In the genomic region with DNA sequence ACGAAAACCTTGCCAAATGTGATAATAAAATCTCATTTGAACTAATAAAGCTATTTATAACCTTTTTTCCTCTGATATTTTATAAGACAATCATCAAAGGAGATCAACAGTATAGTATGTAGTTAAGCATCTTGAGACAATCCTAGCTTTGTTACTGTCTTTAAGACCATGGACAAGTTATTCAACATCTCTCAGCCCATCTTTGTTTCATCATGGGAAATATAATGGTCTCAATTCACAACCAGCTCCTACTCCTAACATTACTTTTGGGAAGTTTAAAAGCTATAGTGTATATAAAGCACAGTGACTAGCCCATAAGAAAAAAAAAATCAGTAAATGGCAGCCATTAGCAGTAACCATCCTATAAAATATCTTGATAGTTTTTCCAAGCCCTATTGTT, we compare ENCODE assay signal across 28 cellular contexts. TPM values are rescaled to one million over a fixed set of nuclear protein-coding genes. Genes with fewer than 3 reads are reported as not detected.
A peak's percentile ranks its signal among the peaks of the same experiment; 100 is the strongest.
DNase-seq lines count a peak whose midpoint lies in the region; ATAC-seq, FAIRE-seq and TF ChIP-seq lines count a peak whose summit lies in the region.
"Had no signal": no experiment of that assay in that cellular context is flagged by ENCODE, and none has a peak within 500 bp of the region (broad histone marks: within the 10 kb centered on the region; RNA-seq: fewer than 3 reads in every experiment).

No MANE protein-coding gene starts in this region.

- no TSS peak for BruUV-seq in GM12878 (replicated peaks; lab: Mats Ljungman, UMichigan)

- TF ChIP-seq CTCF in OCI-LY3 (IDR thresholded peaks at IDR 0.05; ENCODE audit: low read depth, low read length): no peak
- TF ChIP-seq CTCF in GM12878 (IDR thresholded peaks at IDR 0.05 in 2 of 3, conservative IDR thresholded peaks at IDR 0.05 in 1 of 3; ENCODE audit: control insufficient read depth in 2 of 3, extremely low read depth in 1 of 3, insufficient read depth in 1 of 3, low read depth in 3 of 3, low read length in 3 of 3): no peak

- H3K27me3 ChIP-seq in OCI-LY3 (ENCODE audit: low read depth, low read length) (no peaks in the 10 kb centered on the region), GM12878 (replicated peaks in 1 of 2; ENCODE audit: control insufficient read depth in 2 of 2, insufficient read depth in 2 of 2, low read length in 1 of 2) (no peaks in the 10 kb centered on the region)
- H3K27me3 ChIP-seq: BLaER1 treated with 17β-estradiol and CSF1 and Interleukin-3, amounts not matched to agents 10 nM and 100 nM had no signal

- WGBS in GM12878 (ENCODE audit: insufficient coverage, insufficient replicate concordance, low lambda C conversion rate, missing lambda C conversion rate): 5% methylated on average over 1 of the region's 1 CpG

- H3K36me3 ChIP-seq in OCI-LY3 (replicated peaks; ENCODE audit: low read depth, low read length): no peaks in the 10 kb centered on the region
- no peaks in the 10 kb centered on the region for H3K36me3 ChIP-seq in GM12878 (ENCODE audit: control insufficient read depth in 2 of 2, insufficient read depth in 2 of 2, low read length in 1 of 2)
- H3K36me3 ChIP-seq: BLaER1 treated with 17β-estradiol and CSF1 and Interleukin-3, amounts not matched to agents 10 nM and 100 nM had no signal

- RAD21 ChIA-PET in GM12878 (lab: Charles Lee; ENCODE audit: unreplicated experiment): no interaction called here

- in situ Hi-C loops in GM12878 (cut with MboI): no loop called here

- H3K4me3 ChIP-seq in OCI-LY3 (ENCODE audit: low read length) (no peak overlapping the region), GM12878 (no peak overlapping the region)
- H3K4me3 ChIP-seq: BLaER1 treated with 17β-estradiol and CSF1 and Interleukin-3, amounts not matched to agents 10 nM and 100 nM had no signal

- no peak overlapping the region for H3K27ac ChIP-seq in OCI-LY3 (ENCODE audit: low read length)
- no peak overlapping the region for H3K27ac ChIP-seq in GM12878 (ENCODE audit: control insufficient read depth, insufficient read depth)
- H3K27ac ChIP-seq: 22Rv1; BLaER1 treated with 17β-estradiol and CSF1 and Interleukin-3, amounts not matched to agents 10 nM and 100 nM; C4-2B had no signal

- FAIRE-seq in GM12878 (lab: Jason Lieb, UNC): peak; percentile 7
- FAIRE-seq: A204.1, GM12891, GM19239 had no signal

- no peak for TF ChIP-seq POLR2A in GM12878 (IDR thresholded peaks at IDR 0.05; ENCODE audit: low read depth, low read length)

- H3K4me2 ChIP-seq in OCI-LY3 (ENCODE audit: low read length) (no peak overlapping the region), GM12878 (ENCODE audit: control insufficient read depth, insufficient read depth) (no peak overlapping the region)
- H3K4me2 ChIP-seq: BLaER1 treated with 17β-estradiol and CSF1 and Interleukin-3, amounts not matched to agents 10 nM and 100 nM had no signal

- CTCF ChIA-PET in GM12878 (lab: Yijun Ruan, JAX): interaction anchor here (0.6 to 1.3 kb wide), 3 partner anchors 9 to 116 kb away, joined by 3 read pairs; no protein-coding TSS in a partner anchor

- H3K79me2 ChIP-seq in OCI-LY3 (ENCODE audit: low read length) (no peaks in the 10 kb centered on the region), GM12878 (ENCODE audit: control insufficient read depth, insufficient read depth, low read length) (no peaks in the 10 kb centered on the region)

- ATAC-seq in GM12878: no peak
- ATAC-seq: CD8-positive, alpha-beta T cell had no signal

- SMC1A ChIA-PET in GM12878 (lab: Charles Lee; ENCODE audit: uncharacterized antibody, unreplicated experiment): interaction anchor here (0.8 to 2.3 kb wide), 3 partner anchors 12 to 22 kb away, joined by 3 to 5 read pairs (median 3); no protein-coding TSS in a partner anchor

- H3K9me3 ChIP-seq in OCI-LY3 (ENCODE audit: insufficient read depth, low read length) (no peaks in the 10 kb centered on the region), GM12878 (replicated peaks; ENCODE audit: control insufficient read depth, insufficient read depth, low read length) (no peaks in the 10 kb centered on the region)
- H3K9me3 ChIP-seq: BLaER1 treated with 17β-estradiol and CSF1 and Interleukin-3, amounts not matched to agents 10 nM and 100 nM had no signal

- TF ChIP-seq EP300 in GM12878 (IDR thresholded peaks at IDR 0.05; ENCODE audit: borderline replicate concordance in 1 of 2, control insufficient read depth in 1 of 2, low read depth in 2 of 2, low read length in 2 of 2): no peak

- no peaks in the 10 kb centered on the region for H3K4me1 ChIP-seq in OCI-LY3 (ENCODE audit: low read length)
- H3K4me1 ChIP-seq in GM12878 (ENCODE audit: control insufficient read depth, insufficient read depth, low read length): no peaks in the 10 kb centered on the region
- H3K4me1 ChIP-seq: BLaER1 treated with 17β-estradiol and CSF1 and Interleukin-3, amounts not matched to agents 10 nM and 100 nM had no signal

- H3K9ac ChIP-seq in OCI-LY3 (ENCODE audit: low read length): no peak overlapping the region
- no peak overlapping the region for H3K9ac ChIP-seq in GM12878 (ENCODE audit: control insufficient read depth, insufficient read depth, low read length)
- H3K9ac ChIP-seq: BLaER1 treated with 17β-estradiol and CSF1 and Interleukin-3, amounts not matched to agents 10 nM and 100 nM had no signal

- TF ChIP-seq RAD21 in GM12878 (IDR thresholded peaks at IDR 0.05; ENCODE audit: insufficient read depth, low read depth, low read length): no peak

- H2AFZ ChIP-seq in OCI-LY3 (ENCODE audit: low read depth, low read length) (0 out of 2 replicates have a peak overlapping the region, but pooled peaks have one; percentile 33), GM12878 (ENCODE audit: control insufficient read depth, low read depth, low read length) (no peak overlapping the region)

- intact Hi-C loops in GM12878 (cut with micrococcal nuclease; ENCODE audit: unreplicated experiment): no loop called here

- DNase-seq in COLO829 (ENCODE audit: low spot score): peak; percentile 76
- no peak for DNase-seq in GM12878 (ENCODE audit: low read depth, low spot score)
- peak; percentile 60 for DNase-seq in foreskin melanocyte
- DNase-seq in iPS-NIHi11 (ENCODE audit: low spot score): no peak
- no peak for DNase-seq in activated CD4-positive, alpha-beta T cell treated with anti-CD3 and anti-CD28 coated beads for 4 hours
- no peak for DNase-seq in A172 (ENCODE audit: low spot score)
- DNase-seq: ACHN; CD4-positive, alpha-beta T cell; CD8-positive, alpha-beta T cell; COR-L47; DMS 273 treated with DMSO at 0.1 percent for 48 hours; DMS153; DMS53; DMS79; DND-41; EL; GDM1 had no signal

- POLR2A ChIA-PET in GM12878 (lab: Charles Lee): no interaction called here

- H4K20me1 ChIP-seq in OCI-LY3 (ENCODE audit: insufficient read depth, low read length) (no peaks in the 10 kb centered on the region), GM12878 (ENCODE audit: control insufficient read depth, insufficient read depth) (no peaks in the 10 kb centered on the region)
- H4K20me1 ChIP-seq: BLaER1 treated with 17β-estradiol and CSF1 and Interleukin-3, amounts not matched to agents 10 nM and 100 nM had no signal

TF ChIP-seq in GM12878, 131 proteins besides CTCF, POLR2A, EP300 and RAD21:
- no peak for TF ChIP-seq GABPA (IDR thresholded peaks at IDR 0.05; ENCODE audit: low read depth)
- TF ChIP-seq FOS (IDR thresholded peaks at IDR 0.05; ENCODE audit: borderline replicate concordance, extremely low read depth, insufficient read length): no peak
- TF ChIP-seq SMARCA5 (IDR thresholded peaks at IDR 0.05): no peak
- TF ChIP-seq, protein P1, sequence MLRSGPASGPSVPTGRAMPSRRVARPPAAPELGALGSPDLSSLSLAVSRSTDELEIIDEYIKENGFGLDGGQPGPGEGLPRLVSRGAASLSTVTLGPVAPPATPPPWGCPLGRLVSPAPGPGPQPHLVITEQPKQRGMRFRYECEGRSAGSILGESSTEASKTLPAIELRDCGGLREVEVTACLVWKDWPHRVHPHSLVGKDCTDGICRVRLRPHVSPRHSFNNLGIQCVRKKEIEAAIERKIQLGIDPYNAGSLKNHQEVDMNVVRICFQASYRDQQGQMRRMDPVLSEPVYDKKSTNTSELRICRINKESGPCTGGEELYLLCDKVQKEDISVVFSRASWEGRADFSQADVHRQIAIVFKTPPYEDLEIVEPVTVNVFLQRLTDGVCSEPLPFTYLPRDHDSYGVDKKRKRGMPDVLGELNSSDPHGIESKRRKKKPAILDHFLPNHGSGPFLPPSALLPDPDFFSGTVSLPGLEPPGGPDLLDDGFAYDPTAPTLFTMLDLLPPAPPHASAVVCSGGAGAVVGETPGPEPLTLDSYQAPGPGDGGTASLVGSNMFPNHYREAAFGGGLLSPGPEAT (IDR thresholded peaks at IDR 0.05; ENCODE audit: low read depth): no peak
- no peak for TF ChIP-seq EED (IDR thresholded peaks at IDR 0.05; ENCODE audit: low read depth)

RNA-seq across cellular contexts. Expression of a gene that starts 57.6 kb away (rescaled TPM):
- not detected in 2 replicates for total RNA-seq in GM12878 (2013; cell fraction: nucleolus; rRNA removed)
- total RNA-seq in GM12878 (2014; rRNA removed): 0.85 and 1.9 TPM in 2 replicates
- total RNA-seq in GM12878 (2014; rRNA removed; fragmentation: Illumina TruSeq; extraction: Trizol): 0.55 and 0.89 TPM in 2 replicates
- 0.64 and 1.3 TPM in 2 replicates for total RNA-seq in GM12878 (2021)
- 0.12 TPM for polyA plus RNA-seq in GM12878 (2011; ENCODE audit: low read depth)
- 6.9 and 13.1 TPM in 2 replicates for polyA plus RNA-seq in GM12878 (2011; rRNA removed)
- 2.3 and 2.5 TPM in 2 replicates for polyA plus RNA-seq in GM12878 (2011; cell fraction: cytosol; rRNA removed)
- 2.4 and 4.1 TPM in 2 replicates for polyA plus RNA-seq in GM12878 (2011; cell fraction: nucleus; rRNA removed)
- polyA plus RNA-seq in GM12878 (2012): 0.30 and 0.42 TPM in 2 replicates
- polyA plus RNA-seq in GM12878 (2014; fragmentation: Illumina TruSeq; extraction: Trizol): 0.79 and 0.82 TPM in 2 replicates
- polyA plus RNA-seq in GM12878 (2014; fragmentation: Nextera tagmentation; extraction: Ambion mirVana): 1 to 10 TPM; 1.2 TPM
- polyA plus RNA-seq in GM12878 (2014; rRNA removed): 0.86 and 1.4 TPM in 2 replicates
- 1 to 10 TPM; 1.7 to 2.0 TPM for polyA plus RNA-seq in GM12878 (2016; fragmentation: Nextera tagmentation; extraction: Ambion mirVana)
- polyA minus RNA-seq in GM12878 (2011; rRNA and poly(A)+ RNA removed): 1.6 and 2.9 TPM in 2 replicates
- polyA minus RNA-seq in GM12878 (2011; cell fraction: cytosol; rRNA and poly(A)+ RNA removed): 1.6 and 2.3 TPM in 2 replicates
- polyA minus RNA-seq in GM12878 (2011; cell fraction: nucleus; rRNA and poly(A)+ RNA removed): 1.7 and 2.9 TPM in 2 replicates
- total RNA-seq in A172 (2014; rRNA removed; shearing (Covaris generic)): not detected in 2 replicates
- total RNA-seq: CD4-positive, alpha-beta T cell; CD8-positive, alpha-beta T cell; Daoy; G401 had no signal
- polyA plus RNA-seq: AG04450, BJ had no signal

Comparison
In these comparisons a context has a peak if more than half of its experiments do, and no peak if none do; other contexts are left out.
1. DNase-seq: peak in COLO829 (single experiment) and foreskin melanocyte (single experiment); none in GM12878 (single experiment), iPS-NIHi11 (single experiment), activated CD4-positive, alpha-beta T cell treated with anti-CD3 and anti-CD28 coated beads for 4 hours (0 of 2) and A172 (single experiment).